In genomic region chr12:78571953-78572352, GRCh38 we compare ENCODE assay signal across 1 cellular context.
TF ChIP-seq lines count a peak whose summit lies in the region.

No MANE protein-coding gene starts in this region.

TF ChIP-seq in GM23338, 12 proteins besides CTCF, POLR2A, EP300 and RAD21 (continued from another document):
- TF ChIP-seq ZNF462 (CRISPR knock-in tag; IDR thresholded peaks at IDR 0.05) (no peak), STAT1 (IDR thresholded peaks at IDR 0.05; ENCODE audit: unreplicated experiment) (no peak), CREB1 (CRISPR knock-in tag; IDR thresholded peaks at IDR 0.05; ENCODE audit: low read depth) (no peak), EZH2 (IDR thresholded peaks at IDR 0.05; ENCODE audit: low read depth, unreplicated experiment) (no peak)
